11 cellular contexts compared by ENCODE assay signal in the genomic region with DNA sequence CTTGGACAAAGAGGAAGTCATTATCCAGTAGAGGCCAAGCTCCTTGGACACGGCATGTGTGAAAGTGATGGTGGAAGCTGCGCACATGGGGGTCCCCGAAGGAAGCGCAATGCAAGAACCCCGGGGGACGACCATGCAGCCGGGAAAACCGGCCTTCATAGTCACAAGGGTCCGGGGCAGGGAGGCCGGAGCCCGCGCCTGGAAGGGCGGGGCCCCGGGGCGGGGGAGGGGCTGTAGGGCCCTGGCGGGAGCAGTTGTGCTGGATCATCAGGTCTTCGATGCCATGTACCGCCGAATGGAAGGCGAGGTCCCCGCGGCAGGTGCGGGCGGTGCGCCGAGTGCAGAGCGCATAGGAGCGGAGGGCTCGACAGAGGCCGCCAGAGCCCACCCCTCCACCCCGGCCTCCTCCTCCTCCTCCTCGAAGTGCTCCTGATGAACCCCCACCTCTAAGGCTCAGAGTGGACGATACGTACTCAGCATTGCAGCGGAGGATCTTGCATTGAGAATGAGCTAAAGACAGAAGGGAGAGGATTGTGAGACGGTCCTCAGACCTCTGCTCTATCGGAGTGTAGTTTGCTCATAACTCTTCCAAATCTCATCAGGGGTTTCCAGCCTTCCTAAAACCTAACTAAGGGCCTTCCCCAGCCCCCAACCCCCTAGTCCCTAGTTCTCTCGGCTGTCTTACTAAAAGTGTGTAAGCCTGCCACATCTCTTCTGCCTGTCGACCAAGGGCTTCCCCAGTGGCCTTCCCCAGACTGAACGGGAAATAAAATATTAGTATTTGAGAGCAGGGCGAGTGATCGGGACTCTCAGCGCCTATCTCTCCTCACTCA. TPM values are rescaled to one million over a fixed set of nuclear protein-coding genes. Genes with fewer than 3 reads are reported as not detected.
DNase-seq lines count a peak whose midpoint lies in the region; ATAC-seq and TF ChIP-seq lines count a peak whose summit lies in the region.
"Had no signal": no experiment of that assay in that cellular context is flagged by ENCODE, and none has a peak within 500 bp of the region (broad histone marks: within the 10 kb centered on the region; RNA-seq: fewer than 3 reads in every experiment).

No MANE protein-coding gene starts in this region.

- no peak overlapping the region for H3K27ac ChIP-seq in CD4-positive, alpha-beta memory T cell (ENCODE audit: low read depth, low read length)
- H3K27ac ChIP-seq in heart right ventricle (peak overlapping the region in 4 of 10 donors; percentile 23 to 86 (median 78)), ovary (no peak overlapping the region)
- H3K27ac ChIP-seq: neutrophil, VCaP had no signal

- TF ChIP-seq POLR2A in ovary (IDR thresholded peaks at IDR 0.05), result no peak

- H3K27me3 Mint-ChIP-seq in CD4-positive, alpha-beta memory T cell, result peaks cover 35 to 40% of the 10 kb centered on the region in 2 donors
- peaks cover 69% of the 10 kb centered on the region for H3K27me3 Mint-ChIP-seq in WTC11 (ENCODE audit: low read depth)

- peaks cover 34% of the 10 kb centered on the region for H3K27me3 ChIP-seq in CD4-positive, alpha-beta memory T cell (ENCODE audit: insufficient read depth, low read length)
- H3K27me3 ChIP-seq in heart right ventricle, result peaks cover 0 to 44% (median 19%) of the 10 kb centered on the region in 7 donors
- H3K27me3 ChIP-seq in ovary, result no peaks in the 10 kb centered on the region

- intact Hi-C loops in CD4-positive, alpha-beta memory T cell (cut with micrococcal nuclease), result no loop called here
- intact Hi-C loops in heart right ventricle (cut with DNase I) (loop anchor here in 5 of 10 donors (5.0 to 10.0 kb wide), 3 partner anchors 125 to 175 kb away; a partner anchor contains a TSS), ovary (cut with DNase I) (loop anchor here in 2 of 4 donors (10.0 kb wide), 1 partner anchor 175 kb away; a partner anchor contains a TSS)

- 15 to 19% methylated on average over 43 of the region's 43 CpGs for WGBS in heart right ventricle, 2 donors
- WGBS in ovary, 3 donors, result 9 to 14% (median 13%) methylated on average over 42 to 43 of the region's 43 CpGs

- H3K9me3 Mint-ChIP-seq in CD4-positive, alpha-beta memory T cell, result no peaks in the 10 kb centered on the region
- H3K9me3 Mint-ChIP-seq in WTC11, result no peaks in the 10 kb centered on the region

- H3K4me1 ChIP-seq in CD4-positive, alpha-beta memory T cell (ENCODE audit: insufficient read depth, low read length), result peaks cover 12% of the 10 kb centered on the region
- H3K4me1 ChIP-seq in heart right ventricle (peaks cover 0 to 25% (median 12%) of the 10 kb centered on the region in 9 donors), ovary (ENCODE audit: insufficient read depth) (peaks cover 2% of the 10 kb centered on the region)

- no peaks in the 10 kb centered on the region for H3K36me3 ChIP-seq in CD4-positive, alpha-beta memory T cell (ENCODE audit: insufficient read depth, low read length)
- H3K36me3 ChIP-seq in heart right ventricle (peaks cover 0 to 7% (median 0%) of the 10 kb centered on the region in 9 donors), ovary (no peaks in the 10 kb centered on the region)
- H3K36me3 ChIP-seq: neutrophil had no signal

- no peaks in the 10 kb centered on the region for H3K36me3 Mint-ChIP-seq in CD4-positive, alpha-beta memory T cell
- no peaks in the 10 kb centered on the region for H3K36me3 Mint-ChIP-seq in WTC11

- H3K4me1 Mint-ChIP-seq in CD4-positive, alpha-beta memory T cell, result peaks cover 8 to 10% (median 9%) of the 10 kb centered on the region in 4 donors
- peaks cover 15% of the 10 kb centered on the region for H3K4me1 Mint-ChIP-seq in WTC11

- no peak overlapping the region for H3K27ac Mint-ChIP-seq in CD4-positive, alpha-beta memory T cell
- H3K27ac Mint-ChIP-seq in WTC11, result no peak overlapping the region

- no peak for TF ChIP-seq EP300 in ovary (IDR thresholded peaks at IDR 0.05)

- CTCF ChIA-PET in CD4-positive, alpha-beta memory T cell (lab: Charles Lee; ENCODE audit: partially characterized antibody), result interaction anchor here (1.2 to 14.8 kb wide), 4 partner anchors 14 to 196 kb away, joined by 3 to 264 read pairs (median 12); a partner anchor contains a TSS
- CTCF ChIA-PET in WTC11 (lab: Charles Lee), result interaction anchor here (1.3 to 6.5 kb wide), 8 partner anchors 13 to 174 kb away, joined by 3 to 34 read pairs (median 10); a partner anchor contains a TSS

- peak; percentile 95 for ATAC-seq in WTC11
- peak in 5 of 8 donors; percentile 1 to 47 (median 21) for ATAC-seq in heart right ventricle
- no peak for ATAC-seq in GM21515 (IDR thresholded peaks at IDR 0.05; ENCODE audit: unreplicated experiment)
- no peak for ATAC-seq in HG02642 (IDR thresholded peaks at IDR 0.05; ENCODE audit: poor library complexity, unreplicated experiment)

- H3K9me3 ChIP-seq in CD4-positive, alpha-beta memory T cell (ENCODE audit: control insufficient read depth in 1 of 2, low read length in 2 of 2), result no peaks in the 10 kb centered on the region
- H3K9me3 ChIP-seq in heart right ventricle, result no peaks in the 10 kb centered on the region
- H3K9me3 ChIP-seq in ovary, result no peaks in the 10 kb centered on the region
- H3K9me3 ChIP-seq: neutrophil had no signal

- DNase-seq in CD4-positive, alpha-beta memory T cell, result no peak
- DNase-seq in WTC11 (ENCODE audit: low spot score) (peak; percentile 72), heart right ventricle (no peak), ovary (peak in 1 of 5 donors; percentile 17), NCI-H1105 (lab: John Stamatoyannopoulos, UW) (no peak), GM03348 (ENCODE audit: low spot score) (no peak)

- TF ChIP-seq CTCF in WTC11 (IDR thresholded peaks at IDR 0.05), result no peak
- TF ChIP-seq CTCF in heart right ventricle (IDR thresholded peaks at IDR 0.05), result no peak
- no peak for TF ChIP-seq CTCF in ovary (IDR thresholded peaks at IDR 0.05)

- POLR2A ChIA-PET in CD4-positive, alpha-beta memory T cell (lab: Charles Lee; ENCODE audit: partially characterized antibody), result interaction anchor here (1.5 kb wide), 1 partner anchor 43 kb away, joined by 5 read pairs; no protein-coding TSS in a partner anchor
- POLR2A ChIA-PET in WTC11 (lab: Charles Lee), result interaction anchor here (0.6 to 1.6 kb wide), 4 partner anchors 19 to 161 kb away, joined by 3 to 8 read pairs (median 4); a partner anchor contains a TSS

- H3K4me3 Mint-ChIP-seq in CD4-positive, alpha-beta memory T cell, result peak overlapping the region in 5 of 8 donors; percentile 22 to 72 (median 51)
- peak overlapping the region; percentile 68 for H3K4me3 Mint-ChIP-seq in WTC11

- H3K4me3 ChIP-seq in CD4-positive, alpha-beta memory T cell (ENCODE audit: low read length in 2 of 2), result no peak overlapping the region
- H3K4me3 ChIP-seq in heart right ventricle (peak overlapping the region in 9 of 10 donors; percentile 8 to 52 (median 31)), ovary (peak overlapping the region; percentile 2)

TF ChIP-seq in WTC11, 78 proteins besides CTCF, POLR2A, EP300 and RAD21:
- TF ChIP-seq, protein P1, sequence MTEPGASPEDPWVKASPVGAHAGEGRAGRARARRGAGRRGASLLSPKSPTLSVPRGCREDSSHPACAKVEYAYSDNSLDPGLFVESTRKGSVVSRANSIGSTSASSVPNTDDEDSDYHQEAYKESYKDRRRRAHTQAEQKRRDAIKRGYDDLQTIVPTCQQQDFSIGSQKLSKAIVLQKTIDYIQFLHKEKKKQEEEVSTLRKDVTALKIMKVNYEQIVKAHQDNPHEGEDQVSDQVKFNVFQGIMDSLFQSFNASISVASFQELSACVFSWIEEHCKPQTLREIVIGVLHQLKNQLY (CRISPR knock-in tag; IDR thresholded peaks at IDR 0.05), result no peak
- TF ChIP-seq MXD4 (CRISPR knock-in tag; IDR thresholded peaks at IDR 0.05; ENCODE audit: borderline replicate concordance) (no peak), ZNF263 (CRISPR knock-in tag; IDR thresholded peaks at IDR 0.05; ENCODE audit: low read depth) (peak; percentile 68; the same call in 1 of the 2 replicates), TCF7 (CRISPR knock-in tag; IDR thresholded peaks at IDR 0.05; ENCODE audit: low read depth) (no peak)
- TF ChIP-seq, protein P2, sequence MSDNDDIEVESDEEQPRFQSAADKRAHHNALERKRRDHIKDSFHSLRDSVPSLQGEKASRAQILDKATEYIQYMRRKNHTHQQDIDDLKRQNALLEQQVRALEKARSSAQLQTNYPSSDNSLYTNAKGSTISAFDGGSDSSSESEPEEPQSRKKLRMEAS (CRISPR knock-in tag; IDR thresholded peaks at IDR 0.05), result peak; percentile 54; the same call in 1 of the 2 replicates

RNA-seq across cellular contexts. Expression of a gene that starts 2.1 kb away (rescaled TPM):
- total RNA-seq in CD4-positive, alpha-beta memory T cell, result not detected
- not detected for polyA plus RNA-seq in CD4-positive, alpha-beta memory T cell
- total RNA-seq in WTC11 (2021), result 0.23 to 0.50 TPM (median 0.31 TPM) in 3 replicates
- total RNA-seq in heart right ventricle, result 100 to 1,000 TPM in 1 of 10 donors, 10 to 100 TPM in 9; 26.8 to 115 (median 76.5) TPM
- 10 to 100 TPM in 1 of 2 donors, under 1 TPM in 1; 0.52 to 18.8 TPM for polyA plus RNA-seq in heart right ventricle
- total RNA-seq in ovary, result not detected
- polyA plus RNA-seq in ovary, result not detected
- total RNA-seq: MCF 10A had no signal

RNA-seq across cellular contexts. Expression of a gene that starts 23.1 kb away (rescaled TPM):
- 100 to 1,000 TPM; 933 to 985 TPM for total RNA-seq in CD4-positive, alpha-beta memory T cell
- polyA plus RNA-seq in CD4-positive, alpha-beta memory T cell, result 1,000 to 10,000 TPM; 4,275 to 4,310 TPM
- total RNA-seq in WTC11 (2021) (56.7 to 76.8 TPM (median 73.8 TPM) in 3 replicates), heart right ventricle (1,000 to 10,000 TPM in 2 of 10 donors, 100 to 1,000 TPM in 8; 544 to 1,142 (median 777) TPM), ovary (1,000 to 10,000 TPM in 1 of 7 donors, 100 to 1,000 TPM in 6; 335 to 1,406 (median 617) TPM)
- polyA plus RNA-seq in heart right ventricle (100 to 1,000 TPM; 231 to 681 TPM), ovary (1,000 to 10,000 TPM in 1 of 2 donors, 100 to 1,000 TPM in 1; 570 to 1,154 TPM)

RNA-seq across cellular contexts. Expression of a gene that starts 55.0 kb away (rescaled TPM):
- total RNA-seq in CD4-positive, alpha-beta memory T cell, result 10 to 100 TPM; 36.6 to 38.3 TPM
- 100 to 1,000 TPM in 1 of 2 donors, 10 to 100 TPM in 1; 95.3 to 164 TPM for polyA plus RNA-seq in CD4-positive, alpha-beta memory T cell
- total RNA-seq in WTC11 (2021), result 3.8 to 8.3 TPM (median 6.7 TPM) in 3 replicates
- 10 to 100 TPM; 30.9 to 44.7 (median 38.5) TPM for total RNA-seq in heart right ventricle
- 10 to 100 TPM; 44.2 to 64.5 TPM for polyA plus RNA-seq in heart right ventricle
- 10 to 100 TPM; 16.7 to 27.9 (median 23.4) TPM for total RNA-seq in ovary
- polyA plus RNA-seq in ovary, result 10 to 100 TPM; 40.6 to 51.4 TPM

RNA-seq across cellular contexts. Expression of a gene that starts 55.1 kb away (rescaled TPM):
- 1 to 10 TPM; 1.8 to 2.1 TPM for total RNA-seq in CD4-positive, alpha-beta memory T cell
- under 1 TPM in 1 of 2 donors, not detected in 1; 0.60 TPM for polyA plus RNA-seq in CD4-positive, alpha-beta memory T cell
- total RNA-seq in WTC11 (2021) (0.21 to 0.44 TPM (median 0.22 TPM) in 3 replicates), heart right ventricle (1 to 10 TPM in 6 of 10 donors, under 1 TPM in 4; 0.66 to 1.5 (median 1.0) TPM), ovary (1 to 10 TPM in 6 of 7 donors, under 1 TPM in 1; 0.48 to 5.2 (median 3.1) TPM)
- polyA plus RNA-seq in heart right ventricle (1 to 10 TPM in 1 of 2 donors, under 1 TPM in 1; 0.88 to 1.7 TPM), ovary (under 1 TPM; 0.50 to 0.62 TPM)

Comparison
In these comparisons a context has a peak if more than half of its experiments do, and no peak if none do; other contexts are left out.
1. H3K4me3 ChIP-seq: peak in heart right ventricle (9 of 10) and ovary (single experiment); none in CD4-positive, alpha-beta memory T cell (0 of 2).
2. ATAC-seq: peak in WTC11 (single experiment) and heart right ventricle (5 of 8); none in GM21515 (single experiment) and HG02642 (single experiment).
3. RNA of a gene that starts 2.1 kb away (total RNA-seq): 26.8 to 115 TPM in heart right ventricle; 0.23 to 0.50 TPM in WTC11, not detected in CD4-positive, alpha-beta memory T cell and not detected in ovary; every median in the first group is over 10 times any median in the second.